In the genomic region with DNA sequence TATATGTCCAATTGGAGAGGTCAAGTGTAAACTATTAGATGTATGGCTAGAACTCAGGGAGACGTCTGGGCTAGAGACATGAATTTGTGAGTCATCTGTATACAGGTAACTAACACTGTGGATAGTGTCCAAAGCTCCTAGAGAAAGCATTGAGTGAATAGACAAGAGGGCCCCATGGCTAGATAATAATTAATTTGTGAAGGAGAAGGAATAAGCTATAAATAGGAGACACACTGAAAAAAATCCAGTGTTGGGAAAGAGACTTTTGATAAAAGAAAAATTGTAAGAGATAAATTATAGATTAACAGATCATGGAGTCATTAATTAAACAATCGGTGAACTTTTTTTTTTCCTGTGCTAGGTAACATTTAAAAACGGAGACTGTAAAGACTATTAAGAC, we compare ENCODE assay signal across 18 cellular contexts.
DNase-seq lines count a peak whose midpoint lies in the region; ATAC-seq and TF ChIP-seq lines count a peak whose summit lies in the region.
"Had no signal": no experiment of that assay in that cellular context is flagged by ENCODE, and none has a peak within 500 bp of the region (broad histone marks: within the 10 kb centered on the region; RNA-seq: fewer than 3 reads in every experiment).

No MANE protein-coding gene starts in this region.

- H2BK5ac ChIP-seq in mesenchymal stem cell (ENCODE audit: low read depth, low read length, poor library complexity, severe bottlenecking) = no peak overlapping the region

- H3K9ac ChIP-seq in mesenchymal stem cell (ENCODE audit: low read length) (no peak overlapping the region), mammary epithelial cell (ENCODE audit: insufficient read depth, low read length) (no peak overlapping the region)
- H3K9ac ChIP-seq: BLaER1 treated with 17β-estradiol and CSF1 and Interleukin-3, amounts not matched to agents 10 nM and 100 nM had no signal

- no peak overlapping the region for H2BK15ac ChIP-seq in mesenchymal stem cell (ENCODE audit: low read depth, poor library complexity, severe bottlenecking)

- no peak overlapping the region for H3K4me2 ChIP-seq in mesenchymal stem cell (ENCODE audit: low read length, poor library complexity, severe bottlenecking)
- no peak overlapping the region for H3K4me2 ChIP-seq in mammary epithelial cell (ENCODE audit: insufficient read depth, low read depth, low read length)
- H3K4me2 ChIP-seq: BLaER1 treated with 17β-estradiol and CSF1 and Interleukin-3, amounts not matched to agents 10 nM and 100 nM had no signal

- H3K4me3 ChIP-seq in cardiac muscle cell = no peak overlapping the region
- H3K4me3 ChIP-seq in mesenchymal stem cell (ENCODE audit: insufficient read depth in 1 of 2, low read depth in 1 of 2, low read length in 2 of 2) = no peak overlapping the region
- H3K4me3 ChIP-seq in mammary epithelial cell (replicated peaks in 1 of 3; ENCODE audit: insufficient read depth in 1 of 3, low read depth in 2 of 3, low read length in 3 of 3) = no peak overlapping the region
- H3K4me3 ChIP-seq: BLaER1 treated with 17β-estradiol and CSF1 and Interleukin-3, amounts not matched to agents 10 nM and 100 nM had no signal

- H3K9me3 ChIP-seq in cardiac muscle cell (ENCODE audit: low read depth) (no peaks in the 10 kb centered on the region), mesenchymal stem cell (ENCODE audit: control insufficient read depth, low read length) (no peaks in the 10 kb centered on the region), mammary epithelial cell (replicated peaks; ENCODE audit: insufficient read depth, low read length) (peaks cover 5% of the 10 kb centered on the region)

- H3K4me1 ChIP-seq in cardiac muscle cell (ENCODE audit: low read depth) (peaks cover 26% of the 10 kb centered on the region), mesenchymal stem cell (ENCODE audit: control insufficient read depth, insufficient read depth, low read depth, low read length) (peaks cover 2% of the 10 kb centered on the region), mammary epithelial cell (ENCODE audit: insufficient read depth, low read length) (peaks cover 4% of the 10 kb centered on the region)
- H3K4me1 ChIP-seq: BLaER1 treated with 17β-estradiol and CSF1 and Interleukin-3, amounts not matched to agents 10 nM and 100 nM had no signal

- H3K23ac ChIP-seq in mesenchymal stem cell (ENCODE audit: low read length in 2 of 2) = no peak overlapping the region

- BruUV-seq in mammary epithelial cell (replicated peaks; lab: Mats Ljungman, UMichigan) = no TSS peak

- dilution Hi-C loops in mammary epithelial cell (cut with HindIII; ENCODE audit: low sequenced_read_pairs) = no loop called here

- H2AFZ ChIP-seq in mesenchymal stem cell (ENCODE audit: low read depth, low read length) (no peak overlapping the region), mammary epithelial cell (ENCODE audit: low read depth, low read length) (no peak overlapping the region)

- H4K20me1 ChIP-seq in mammary epithelial cell (ENCODE audit: insufficient read depth, low read length) = no peaks in the 10 kb centered on the region
- H4K20me1 ChIP-seq: BLaER1 treated with 17β-estradiol and CSF1 and Interleukin-3, amounts not matched to agents 10 nM and 100 nM had no signal

- no peaks in the 10 kb centered on the region for H3K79me1 ChIP-seq in mesenchymal stem cell (replicated peaks; ENCODE audit: low read length, poor library complexity, severe bottlenecking)

- in situ Hi-C loops in mammary epithelial cell (cut with MboI; ENCODE audit: low sequenced_read_pairs in 2 of 2) = no loop called here

- H3K27ac ChIP-seq in cardiac muscle cell (peak overlapping the region; percentile 65), mesenchymal stem cell (ENCODE audit: low read length, poor library complexity, severe bottlenecking) (peak overlapping the region; percentile 67), mammary epithelial cell (ENCODE audit: insufficient read depth, low read depth, low read length) (no peak overlapping the region)
- H3K27ac ChIP-seq: BLaER1 treated with 17β-estradiol and CSF1 and Interleukin-3, amounts not matched to agents 10 nM and 100 nM had no signal

- H3K27me3 ChIP-seq in cardiac muscle cell (no peaks in the 10 kb centered on the region), mesenchymal stem cell (ENCODE audit: control insufficient read depth in 1 of 2, insufficient read depth in 1 of 2, low read length in 2 of 2) (no peaks in the 10 kb centered on the region), mammary epithelial cell (ENCODE audit: insufficient read depth, low read length) (no peaks in the 10 kb centered on the region)
- H3K27me3 ChIP-seq: BLaER1 treated with 17β-estradiol and CSF1 and Interleukin-3, amounts not matched to agents 10 nM and 100 nM had no signal

- no peaks in the 10 kb centered on the region for H3K36me3 ChIP-seq in cardiac muscle cell
- no peaks in the 10 kb centered on the region for H3K36me3 ChIP-seq in mesenchymal stem cell (ENCODE audit: control insufficient read depth in 1 of 2, insufficient read depth in 2 of 2, low read depth in 1 of 2, low read length in 2 of 2)
- H3K36me3 ChIP-seq in mammary epithelial cell (ENCODE audit: insufficient read depth, low read length) = no peaks in the 10 kb centered on the region
- H3K36me3 ChIP-seq: BLaER1 treated with 17β-estradiol and CSF1 and Interleukin-3, amounts not matched to agents 10 nM and 100 nM had no signal

- WGBS in mesenchymal stem cell = 54% methylated on average over 1 of the region's 3 CpGs
- 89% methylated on average over 3 of the region's 3 CpGs for WGBS in mammary epithelial cell (ENCODE audit: low coverage, missing lambda C conversion rate)

- no peak for TF ChIP-seq CTCF in cardiac muscle cell (IDR thresholded peaks at IDR 0.05; ENCODE audit: low read depth, low read length)
- no peak for TF ChIP-seq CTCF in mammary epithelial cell (conservative IDR thresholded peaks at IDR 0.05 in 1 of 2, IDR thresholded peaks at IDR 0.05 in 1 of 2; ENCODE audit: extremely low read depth in 1 of 2, insufficient read depth in 1 of 2, low read depth in 1 of 2, low read length in 2 of 2)

- no peak overlapping the region for H4K91ac ChIP-seq in mesenchymal stem cell (ENCODE audit: low read length)

- H3K14ac ChIP-seq in mesenchymal stem cell (ENCODE audit: low read length in 2 of 2) = no peak overlapping the region

- no peak overlapping the region for H2BK12ac ChIP-seq in mesenchymal stem cell (ENCODE audit: low read length in 2 of 2)

- no peak overlapping the region for H2BK120ac ChIP-seq in mesenchymal stem cell (ENCODE audit: low read depth, low read length)

- CTCF ChIA-PET in mammary epithelial cell (lab: Charles Lee; ENCODE audit: low non-redundant PET) = no interaction called here

- no peak for DNase-seq in cardiac muscle cell (ENCODE audit: low read depth in 1 of 2, low spot score in 1 of 2)
- DNase-seq in Right ventricle myocardium inferior (ENCODE audit: missing footprints) = no peak
- peak; percentile 59 for DNase-seq in glomerular visceral epithelial cell (ENCODE audit: extremely low spot score)
- DNase-seq in mesenchymal stem cell = no peak
- no peak for DNase-seq in activated CD4-positive, alpha-beta T cell treated with anti-CD3 and anti-CD28 coated beads for 4 hours
- DNase-seq in mammary epithelial cell = no peak
- DNase-seq in inferior parietal cortex (ENCODE audit: extremely low spot score) = no peak
- DNase-seq: 8988T, DMS153, HFFc6, NCI-H1048, NCI-H1436 treated with DMSO at 0.1 percent for 48 hours, NCI-H2081, NCI-H2227 treated with DMSO at 0.1 percent for 48 hours, NCI-H524, Right ventricle myocardium superior had no signal

- intact Hi-C loops in Right ventricle myocardium inferior (cut with DNase I) (no loop called here), mammary epithelial cell (cut with micrococcal nuclease) (no loop called here)

- no peak overlapping the region for H3K18ac ChIP-seq in mesenchymal stem cell (ENCODE audit: low read depth in 1 of 2, low read length in 2 of 2)

- no peak overlapping the region for H4K8ac ChIP-seq in mesenchymal stem cell (ENCODE audit: low read length)

- no peaks in the 10 kb centered on the region for H3K79me2 ChIP-seq in mammary epithelial cell (ENCODE audit: insufficient read depth, low read length)

- no peak overlapping the region for H3K4ac ChIP-seq in mesenchymal stem cell (ENCODE audit: low read depth in 1 of 2, low read length in 2 of 2)

- H2AK5ac ChIP-seq in mesenchymal stem cell (ENCODE audit: low read length, severe bottlenecking) = no peak overlapping the region

- ATAC-seq in Right ventricle myocardium inferior (no peak), GM21390 (IDR thresholded peaks at IDR 0.05; ENCODE audit: unreplicated experiment) (no peak)
